Comparison of ENCODE assay signal across 1 cellular context in the genomic region with DNA sequence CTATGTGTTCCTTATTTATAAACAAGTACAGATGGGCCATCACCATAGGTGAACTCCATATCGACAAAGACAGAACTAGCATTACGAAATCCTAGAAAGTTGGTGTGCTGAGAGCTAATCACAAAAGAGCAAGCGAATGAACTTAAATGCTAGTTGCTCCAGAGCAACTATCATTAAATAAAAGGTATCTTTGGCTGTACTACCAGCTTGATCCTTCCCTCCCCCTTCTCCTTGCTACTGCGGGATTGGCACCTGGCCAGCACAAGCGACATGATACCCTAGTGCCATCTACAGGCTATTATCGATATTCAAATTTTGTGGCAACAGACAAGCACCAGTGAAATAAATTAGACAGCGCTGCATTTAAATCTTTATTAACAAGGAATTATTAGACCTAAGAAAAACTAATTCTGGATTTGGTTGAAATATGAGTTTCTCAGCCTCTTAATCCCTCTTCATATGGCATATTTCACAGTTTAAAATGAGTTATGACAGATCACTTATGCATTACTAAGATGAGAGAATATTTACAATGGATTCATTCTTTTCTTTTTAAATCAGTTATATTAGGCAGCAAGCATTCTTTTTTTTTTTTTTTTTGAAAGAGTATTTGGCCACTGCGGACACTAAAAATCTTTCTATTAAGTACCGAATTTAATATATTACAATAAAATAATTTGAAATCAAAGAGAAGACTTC.
TF ChIP-seq lines count a peak whose summit lies in the region.

No MANE protein-coding gene starts in this region.

TF ChIP-seq in HEK293, 187 proteins besides CTCF, POLR2A, EP300 and RAD21 (continued from another document and continues in another):
- TF ChIP-seq ZNF629 (tag by site-specific recombination; IDR thresholded peaks at IDR 0.05) (0 out of 2 replicates have a peak, but pooled peaks have one; percentile 26), KLF1 (tag by site-specific recombination; IDR thresholded peaks at IDR 0.05) (no peak), ZNF654 (tag by site-specific recombination; IDR thresholded peaks at IDR 0.05; ENCODE audit: low read depth) (peak; percentile 91), ZNF366 (tag by site-specific recombination; conservative IDR thresholded peaks at IDR 0.05) (peak; percentile 89), ZNF830 (tag by site-specific recombination; IDR thresholded peaks at IDR 0.05; ENCODE audit: low read depth) (peak; percentile 60; the same call in 1 of the 2 replicates), ZBTB8A (tag by site-specific recombination; IDR thresholded peaks at IDR 0.05) (no peak), ZNF561 (tag by site-specific recombination; IDR thresholded peaks at IDR 0.05; ENCODE audit: borderline replicate concordance) (peak; percentile 82; the same call in 1 of the 2 replicates), ZNF843 (tag by site-specific recombination; IDR thresholded peaks at IDR 0.05) (0 out of 2 replicates have a peak, but pooled peaks have one; percentile 49), ZNF175 (tag by site-specific recombination; IDR thresholded peaks at IDR 0.05) (no peak), SCRT2 (tag by site-specific recombination; IDR thresholded peaks at IDR 0.05) (0 out of 2 replicates have a peak, but pooled peaks have one; percentile 27), SETDB1 (IDR thresholded peaks at IDR 0.05; ENCODE audit: insufficient read length, low read length) (peak; percentile 23), ZBTB17 (tag by site-specific recombination; IDR thresholded peaks at IDR 0.05) (peak; percentile 83), ZNF394 (tag by site-specific recombination; IDR thresholded peaks at IDR 0.05; ENCODE audit: borderline replicate concordance) (peak; percentile 46), REPIN1 (tag by site-specific recombination; IDR thresholded peaks at IDR 0.05; ENCODE audit: low read depth) (no peak), ZNF184 (tag by site-specific recombination; IDR thresholded peaks at IDR 0.05) (peak; percentile 88), ZNF423 (tag by site-specific recombination; IDR thresholded peaks at IDR 0.05) (no peak), PRDM4 (tag by site-specific recombination; IDR thresholded peaks at IDR 0.05) (peak; percentile 53), ZSCAN30 (tag by site-specific recombination; IDR thresholded peaks at IDR 0.05) (peak; percentile 91), ZNF660 (tag by site-specific recombination; IDR thresholded peaks at IDR 0.05) (peak; percentile 98), ZNF10 (tag by site-specific recombination; IDR thresholded peaks at IDR 0.05) (0 out of 2 replicates have a peak, but pooled peaks have one; percentile 33), MZF1 (tag by site-specific recombination; IDR thresholded peaks at IDR 0.05; ENCODE audit: borderline replicate concordance) (no peak; the same call in 1 of the 2 replicates), HOXA7 (CRISPR knock-in tag; IDR thresholded peaks at IDR 0.05; ENCODE audit: borderline replicate concordance) (no peak), TRIM28 (IDR thresholded peaks at IDR 0.05; ENCODE audit: borderline replicate concordance, low read length) (peak; percentile 99), IKZF3 (tag by site-specific recombination; IDR thresholded peaks at IDR 0.05) (0 out of 2 replicates have a peak, but pooled peaks have one; percentile 24), ZNF677 (tag by site-specific recombination; IDR thresholded peaks at IDR 0.05) (peak; percentile 57; the same call in 1 of the 2 replicates), RBAK (tag by site-specific recombination; IDR thresholded peaks at IDR 0.05) (no peak), ZNF37A (tag by site-specific recombination; IDR thresholded peaks at IDR 0.05) (peak; percentile 55; the same call in 1 of the 2 replicates), ZNF544 (tag by site-specific recombination; IDR thresholded peaks at IDR 0.05) (0 out of 2 replicates have a peak, but pooled peaks have one; percentile 62), ZNF335 (tag by site-specific recombination; conservative IDR thresholded peaks at IDR 0.05) (no peak), ZNF398 (tag by site-specific recombination; IDR thresholded peaks at IDR 0.05) (no peak; the same call in 1 of the 2 replicates), ZNF768 (tag by site-specific recombination; IDR thresholded peaks at IDR 0.05) (no peak), ZNF76 (tag by site-specific recombination; IDR thresholded peaks at IDR 0.05; ENCODE audit: borderline replicate concordance, low read depth) (no peak), OSR2 (tag by site-specific recombination; IDR thresholded peaks at IDR 0.05) (peak; percentile 79), ZNF580 (tag by site-specific recombination; IDR thresholded peaks at IDR 0.05) (peak; percentile 41; the same call in 1 of the 2 replicates), ZNF248 (tag by site-specific recombination; IDR thresholded peaks at IDR 0.05) (no peak), ZNF600 (tag by site-specific recombination; IDR thresholded peaks at IDR 0.05) (peak; percentile 54; the same call in 1 of the 2 replicates), PATZ1 (tag by site-specific recombination; IDR thresholded peaks at IDR 0.05) (peak; percentile 38; the same call in 1 of the 2 replicates), ZSCAN23 (tag by site-specific recombination; IDR thresholded peaks at IDR 0.05) (0 out of 2 replicates have a peak, but pooled peaks have one; percentile 43)
- TF ChIP-seq, protein P1, sequence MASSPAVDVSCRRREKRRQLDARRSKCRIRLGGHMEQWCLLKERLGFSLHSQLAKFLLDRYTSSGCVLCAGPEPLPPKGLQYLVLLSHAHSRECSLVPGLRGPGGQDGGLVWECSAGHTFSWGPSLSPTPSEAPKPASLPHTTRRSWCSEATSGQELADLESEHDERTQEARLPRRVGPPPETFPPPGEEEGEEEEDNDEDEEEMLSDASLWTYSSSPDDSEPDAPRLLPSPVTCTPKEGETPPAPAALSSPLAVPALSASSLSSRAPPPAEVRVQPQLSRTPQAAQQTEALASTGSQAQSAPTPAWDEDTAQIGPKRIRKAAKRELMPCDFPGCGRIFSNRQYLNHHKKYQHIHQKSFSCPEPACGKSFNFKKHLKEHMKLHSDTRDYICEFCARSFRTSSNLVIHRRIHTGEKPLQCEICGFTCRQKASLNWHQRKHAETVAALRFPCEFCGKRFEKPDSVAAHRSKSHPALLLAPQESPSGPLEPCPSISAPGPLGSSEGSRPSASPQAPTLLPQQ (tag by site-specific recombination; IDR thresholded peaks at IDR 0.05): peak; percentile 42; the same call in 1 of the 2 replicates
- TF ChIP-seq, protein P2, sequence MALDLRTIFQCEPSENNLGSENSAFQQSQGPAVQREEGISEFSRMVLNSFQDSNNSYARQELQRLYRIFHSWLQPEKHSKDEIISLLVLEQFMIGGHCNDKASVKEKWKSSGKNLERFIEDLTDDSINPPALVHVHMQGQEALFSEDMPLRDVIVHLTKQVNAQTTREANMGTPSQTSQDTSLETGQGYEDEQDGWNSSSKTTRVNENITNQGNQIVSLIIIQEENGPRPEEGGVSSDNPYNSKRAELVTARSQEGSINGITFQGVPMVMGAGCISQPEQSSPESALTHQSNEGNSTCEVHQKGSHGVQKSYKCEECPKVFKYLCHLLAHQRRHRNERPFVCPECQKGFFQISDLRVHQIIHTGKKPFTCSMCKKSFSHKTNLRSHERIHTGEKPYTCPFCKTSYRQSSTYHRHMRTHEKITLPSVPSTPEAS (tag by site-specific recombination; IDR thresholded peaks at IDR 0.05): 0 out of 2 replicates have a peak, but pooled peaks have one; percentile 22
- TF ChIP-seq, protein P3, sequence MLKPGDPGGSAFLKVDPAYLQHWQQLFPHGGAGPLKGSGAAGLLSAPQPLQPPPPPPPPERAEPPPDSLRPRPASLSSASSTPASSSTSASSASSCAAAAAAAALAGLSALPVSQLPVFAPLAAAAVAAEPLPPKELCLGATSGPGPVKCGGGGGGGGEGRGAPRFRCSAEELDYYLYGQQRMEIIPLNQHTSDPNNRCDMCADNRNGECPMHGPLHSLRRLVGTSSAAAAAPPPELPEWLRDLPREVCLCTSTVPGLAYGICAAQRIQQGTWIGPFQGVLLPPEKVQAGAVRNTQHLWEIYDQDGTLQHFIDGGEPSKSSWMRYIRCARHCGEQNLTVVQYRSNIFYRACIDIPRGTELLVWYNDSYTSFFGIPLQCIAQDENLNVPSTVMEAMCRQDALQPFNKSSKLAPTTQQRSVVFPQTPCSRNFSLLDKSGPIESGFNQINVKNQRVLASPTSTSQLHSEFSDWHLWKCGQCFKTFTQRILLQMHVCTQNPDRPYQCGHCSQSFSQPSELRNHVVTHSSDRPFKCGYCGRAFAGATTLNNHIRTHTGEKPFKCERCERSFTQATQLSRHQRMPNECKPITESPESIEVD (tag by site-specific recombination; IDR thresholded peaks at IDR 0.05): peak; percentile 10; the same call in 1 of the 2 replicates
- TF ChIP-seq, protein P4, sequence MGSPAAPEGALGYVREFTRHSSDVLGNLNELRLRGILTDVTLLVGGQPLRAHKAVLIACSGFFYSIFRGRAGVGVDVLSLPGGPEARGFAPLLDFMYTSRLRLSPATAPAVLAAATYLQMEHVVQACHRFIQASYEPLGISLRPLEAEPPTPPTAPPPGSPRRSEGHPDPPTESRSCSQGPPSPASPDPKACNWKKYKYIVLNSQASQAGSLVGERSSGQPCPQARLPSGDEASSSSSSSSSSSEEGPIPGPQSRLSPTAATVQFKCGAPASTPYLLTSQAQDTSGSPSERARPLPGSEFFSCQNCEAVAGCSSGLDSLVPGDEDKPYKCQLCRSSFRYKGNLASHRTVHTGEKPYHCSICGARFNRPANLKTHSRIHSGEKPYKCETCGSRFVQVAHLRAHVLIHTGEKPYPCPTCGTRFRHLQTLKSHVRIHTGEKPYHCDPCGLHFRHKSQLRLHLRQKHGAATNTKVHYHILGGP (tag by site-specific recombination; IDR thresholded peaks at IDR 0.05): peak; percentile 64
- TF ChIP-seq, protein P5, sequence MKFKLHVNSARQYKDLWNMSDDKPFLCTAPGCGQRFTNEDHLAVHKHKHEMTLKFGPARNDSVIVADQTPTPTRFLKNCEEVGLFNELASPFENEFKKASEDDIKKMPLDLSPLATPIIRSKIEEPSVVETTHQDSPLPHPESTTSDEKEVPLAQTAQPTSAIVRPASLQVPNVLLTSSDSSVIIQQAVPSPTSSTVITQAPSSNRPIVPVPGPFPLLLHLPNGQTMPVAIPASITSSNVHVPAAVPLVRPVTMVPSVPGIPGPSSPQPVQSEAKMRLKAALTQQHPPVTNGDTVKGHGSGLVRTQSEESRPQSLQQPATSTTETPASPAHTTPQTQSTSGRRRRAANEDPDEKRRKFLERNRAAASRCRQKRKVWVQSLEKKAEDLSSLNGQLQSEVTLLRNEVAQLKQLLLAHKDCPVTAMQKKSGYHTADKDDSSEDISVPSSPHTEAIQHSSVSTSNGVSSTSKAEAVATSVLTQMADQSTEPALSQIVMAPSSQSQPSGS (tag by site-specific recombination; IDR thresholded peaks at IDR 0.05; ENCODE audit: low read depth): no peak
- TF ChIP-seq, protein P6, sequence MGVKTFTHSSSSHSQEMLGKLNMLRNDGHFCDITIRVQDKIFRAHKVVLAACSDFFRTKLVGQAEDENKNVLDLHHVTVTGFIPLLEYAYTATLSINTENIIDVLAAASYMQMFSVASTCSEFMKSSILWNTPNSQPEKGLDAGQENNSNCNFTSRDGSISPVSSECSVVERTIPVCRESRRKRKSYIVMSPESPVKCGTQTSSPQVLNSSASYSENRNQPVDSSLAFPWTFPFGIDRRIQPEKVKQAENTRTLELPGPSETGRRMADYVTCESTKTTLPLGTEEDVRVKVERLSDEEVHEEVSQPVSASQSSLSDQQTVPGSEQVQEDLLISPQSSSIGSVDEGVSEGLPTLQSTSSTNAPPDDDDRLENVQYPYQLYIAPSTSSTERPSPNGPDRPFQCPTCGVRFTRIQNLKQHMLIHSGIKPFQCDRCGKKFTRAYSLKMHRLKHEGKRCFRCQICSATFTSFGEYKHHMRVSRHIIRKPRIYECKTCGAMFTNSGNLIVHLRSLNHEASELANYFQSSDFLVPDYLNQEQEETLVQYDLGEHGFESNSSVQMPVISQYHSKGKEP (tag by site-specific recombination; IDR thresholded peaks at IDR 0.05): peak; percentile 89
